In the genomic region with DNA sequence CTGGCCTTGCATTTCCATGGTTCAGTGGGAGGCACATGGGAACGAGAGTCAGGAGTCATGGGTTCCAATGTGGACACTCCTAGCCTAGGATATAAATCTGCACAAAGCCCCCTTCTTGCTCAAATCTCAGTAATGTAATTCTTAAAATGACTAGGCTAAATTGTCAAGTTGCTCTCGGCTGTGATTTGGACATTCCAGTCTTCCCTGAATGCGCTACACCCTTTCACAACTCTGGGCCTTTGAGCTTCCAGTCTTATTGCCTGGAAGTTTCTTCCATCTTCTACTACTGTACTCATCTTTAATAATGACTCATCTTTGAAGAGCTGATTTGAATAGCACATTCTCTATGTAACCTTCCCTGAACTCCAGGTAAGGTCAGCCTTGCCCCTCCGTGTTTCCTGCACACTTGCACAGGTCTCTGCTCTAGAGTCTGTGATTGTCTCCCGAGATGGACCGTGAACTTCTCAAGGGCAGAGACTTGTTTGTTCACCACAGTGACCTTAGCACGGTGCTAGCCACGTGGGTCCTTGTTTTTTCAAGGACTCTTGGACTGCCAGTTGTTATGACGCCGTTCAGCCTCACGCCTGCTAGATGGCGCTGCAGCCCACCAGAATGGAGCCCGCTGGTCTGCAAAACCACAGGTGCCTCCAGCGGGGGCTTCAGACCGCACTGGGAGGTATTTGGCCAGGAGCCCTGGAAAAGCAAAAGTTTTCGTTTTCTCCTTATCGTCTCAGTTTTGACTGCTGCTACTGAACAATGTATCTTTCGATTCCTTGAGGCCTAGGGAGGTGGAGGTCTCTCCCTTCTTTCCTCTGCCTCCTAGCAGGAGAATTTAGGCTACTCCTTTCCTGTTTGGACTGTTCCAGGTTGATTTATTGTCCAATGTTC, we compare ENCODE assay signal across 8 cellular contexts. TPM values are rescaled to one million over a fixed set of nuclear protein-coding genes. Genes with fewer than 3 reads are reported as not detected.
A peak's percentile ranks its signal among the peaks of the same experiment; 100 is the strongest.
DNase-seq lines count a peak whose midpoint lies in the region; ATAC-seq, FAIRE-seq and TF ChIP-seq lines count a peak whose summit lies in the region.

No MANE protein-coding gene starts in this region.

- no peak overlapping the region for H4K8ac ChIP-seq in H1 (ENCODE audit: extremely low read depth, insufficient read depth, low read length)

- H2AFZ ChIP-seq in H1 (ENCODE audit: low read length), result peak overlapping the region; percentile 23; the same call in 1 of the 2 replicates

- peak overlapping the region; percentile 60; the same call in 1 of the 2 replicates for H3K18ac ChIP-seq in H1 (ENCODE audit: extremely low read depth, low read length)

- no peak overlapping the region for H3K56ac ChIP-seq in H1 (replicated peaks; ENCODE audit: insufficient read length, low read depth, low read length)

- CTCF ChIA-PET in H1 (lab: Charles Lee; ENCODE audit: partially characterized antibody), result interaction anchor here (0.6 to 2.5 kb wide), 30 partner anchors 10 to 949 kb away, joined by 3 to 9 read pairs (median 3); a partner anchor contains a TSS

- no peak overlapping the region for H3K14ac ChIP-seq in H1 (ENCODE audit: insufficient read length)

- 0 out of 4 replicates have a peak overlapping the region, but pooled peaks of 1 of the 2 experiments have one; percentile 7 for H3K4me2 ChIP-seq in H1 (ENCODE audit: insufficient read depth in 1 of 2, low read depth in 2 of 2, low read length in 2 of 2)

- no peak overlapping the region for H2BK20ac ChIP-seq in H1 (ENCODE audit: low read length)

- H4K20me1 ChIP-seq in H1 (replicated peaks in 1 of 2; ENCODE audit: control insufficient read depth in 1 of 2, insufficient read depth in 2 of 2, low read length in 2 of 2), result no peaks in the 10 kb centered on the region

- H2BK5ac ChIP-seq in H1 (ENCODE audit: low read depth, low read length), result no peak overlapping the region

- no peak overlapping the region for H3K4me3 ChIP-seq in H1 (ENCODE audit: extremely low read depth in 1 of 4, insufficient read depth in 2 of 4, low read depth in 3 of 4, low read length in 4 of 4)

- H2BK120ac ChIP-seq in H1 (replicated peaks; ENCODE audit: low read depth, low read length), result no peak overlapping the region

- no peak for TF ChIP-seq POLR2A in H1 (IDR thresholded peaks at IDR 0.05; ENCODE audit: control extremely low read depth in 1 of 2, low read depth in 2 of 2, low read length in 2 of 2)

- no peak overlapping the region for H3K23ac ChIP-seq in H1 (ENCODE audit: insufficient read length)

- H3K9ac ChIP-seq in H1 (replicated peaks in 1 of 4; ENCODE audit: extremely low read depth in 1 of 4, low read depth in 3 of 4, low read length in 3 of 4), result no peak overlapping the region

- no peaks in the 10 kb centered on the region for H3K23me2 ChIP-seq in H1 (ENCODE audit: low read depth, low read length)

- no peak overlapping the region for H3K27ac ChIP-seq in H1 (ENCODE audit: low read depth, low read length)

- H3K79me1 ChIP-seq in H1 (ENCODE audit: low read depth, low read length), result no peaks in the 10 kb centered on the region

- no peak overlapping the region for H4K91ac ChIP-seq in H1 (replicated peaks; ENCODE audit: insufficient read length, low read length)

- H3K79me2 ChIP-seq in H1 (ENCODE audit: control insufficient read depth in 1 of 2, insufficient read depth in 2 of 2, low read length in 2 of 2), result no peaks in the 10 kb centered on the region

- H2BK12ac ChIP-seq in H1 (ENCODE audit: low read depth, low read length), result 0 out of 2 replicates have a peak overlapping the region, but pooled peaks have one; percentile 39

- ATAC-seq in GM18861 (IDR thresholded peaks at IDR 0.05; ENCODE audit: unreplicated experiment), result peak; percentile 36
- peak; percentile 68 for ATAC-seq in HG03175 (IDR thresholded peaks at IDR 0.05; ENCODE audit: unreplicated experiment)

- DNase-seq in AG09319 (ENCODE audit: extremely low read depth, low read depth) (peak; percentile 34), NCI-H69 (lab: John Stamatoyannopoulos, UW) (peak; percentile 83), H1 (ENCODE audit: low read depth in 1 of 2, low spot score in 2 of 2) (peak; percentile 68 to 91), midbrain (lab: John Stamatoyannopoulos, UW) (peak; percentile 80)
- DNase-seq in activated CD8-positive, alpha-beta memory T cell treated with anti-CD3 and anti-CD28 coated beads for 24 hours, result peak; percentile 88
- DNase-seq in stimulated activated CD8-positive, alpha-beta memory T cell treated with anti-CD3 and anti-CD28 coated beads, Interleukin-7, amount 100 ng/mL, for 4 hours (ENCODE audit: low read depth in 2 of 2), result peak; percentile 39 to 42

- H3K4ac ChIP-seq in H1 (replicated peaks; ENCODE audit: insufficient read length, low read depth, low read length), result no peak overlapping the region

- TF ChIP-seq RAD21 in H1 (IDR thresholded peaks at IDR 0.05 in 1 of 2, conservative IDR thresholded peaks at IDR 0.05 in 1 of 2; ENCODE audit: low read depth in 2 of 2, low read length in 2 of 2), result peak; percentile 97 to 99

- no peak for TF ChIP-seq EP300 in H1 (IDR thresholded peaks at IDR 0.05; ENCODE audit: borderline replicate concordance in 1 of 2, low read depth in 2 of 2, low read length in 2 of 2)

- H4K5ac ChIP-seq in H1 (ENCODE audit: insufficient read length, low read depth, low read length), result no peak overlapping the region

- POLR2A ChIA-PET in H1 (lab: Charles Lee; ENCODE audit: partially characterized antibody), result no interaction called here

- no peaks in the 10 kb centered on the region for H3K36me3 ChIP-seq in H1 (ENCODE audit: control insufficient read depth in 2 of 4, insufficient read depth in 4 of 4, low read length in 3 of 4)

- no peak overlapping the region for H2AK5ac ChIP-seq in H1 (ENCODE audit: low read depth, low read length)

- FAIRE-seq in H1 (lab: Jason Lieb, UNC), result no peak

- H3K9me3 ChIP-seq in H1 (ENCODE audit: insufficient read depth in 2 of 2, low read depth in 1 of 2, low read length in 1 of 2), result no peaks in the 10 kb centered on the region

- no peaks in the 10 kb centered on the region for H3K4me1 ChIP-seq in H1 (replicated peaks in 1 of 4; ENCODE audit: control insufficient read depth in 3 of 4, insufficient read depth in 4 of 4, low read length in 3 of 4)

- H2BK15ac ChIP-seq in H1 (ENCODE audit: low read length), result no peak overlapping the region; the same call in 1 of the 2 replicates

- WGBS in H1 (ENCODE audit: extremely low coverage in 1 of 2, insufficient coverage in 1 of 2, insufficient read length in 1 of 2, insufficient replicate concordance in 2 of 2, low coverage in 1 of 2, low lambda C conversion rate in 2 of 2, missing lambda C conversion rate in 1 of 2), 2 experiments, result 33% methylated on average over 18 of the region's 18 CpGs; no CpG with 5 or more reads in 1 of the 2 experiments

- TF ChIP-seq CTCF in AG09319 (IDR thresholded peaks at IDR 0.05; ENCODE audit: low read depth, low read length) (peak; percentile 92), H1 (IDR thresholded peaks at IDR 0.05; ENCODE audit: control extremely low read depth in 1 of 3, insufficient read depth in 1 of 3, low read depth in 1 of 3, low read length in 3 of 3) (peak; percentile 81 to 96 (median 95))

- no peaks in the 10 kb centered on the region for H3K27me3 ChIP-seq in H1 (replicated peaks in 1 of 4; ENCODE audit: control insufficient read depth in 3 of 4, extremely low read depth in 1 of 4, insufficient read depth in 3 of 4, low read length in 3 of 4)

TF ChIP-seq in H1, 55 proteins besides CTCF, POLR2A, EP300 and RAD21 (continues in another document):
- TF ChIP-seq JUN (IDR thresholded peaks at IDR 0.05; ENCODE audit: low read depth, low read length) (no peak), KDM4A (IDR thresholded peaks at IDR 0.05; ENCODE audit: low read depth, low read length, severe bottlenecking) (no peak), EZH2 (IDR thresholded peaks at IDR 0.05; ENCODE audit: low read depth, low read length, severe bottlenecking) (no peak), SAP30 (IDR thresholded peaks at IDR 0.05; ENCODE audit: insufficient read depth, insufficient replicate concordance, low read length) (no peak), SIRT6 (IDR thresholded peaks at IDR 0.05; ENCODE audit: low read length) (no peak), CREB1 (IDR thresholded peaks at IDR 0.05) (peak; percentile 82), JUND (IDR thresholded peaks at IDR 0.05; ENCODE audit: low read length) (no peak), CHD1 (IDR thresholded peaks at IDR 0.05; ENCODE audit: low read depth, low read length) (no peak), CBX8 (IDR thresholded peaks at IDR 0.05; ENCODE audit: borderline replicate concordance, low read depth, low read length) (no peak), YY1 (IDR thresholded peaks at IDR 0.05; ENCODE audit: low read depth, low read length) (peak; percentile 46; the same call in 1 of the 2 replicates), SUZ12 (IDR thresholded peaks at IDR 0.05; ENCODE audit: low read length) (no peak), TAF7 (optimal IDR thresholded peaks at IDR 0.05; ENCODE audit: borderline replicate concordance, low read depth, low read length) (no peak), BACH1 (IDR thresholded peaks at IDR 0.05; ENCODE audit: low read length) (0 out of 2 replicates have a peak, but pooled peaks have one; percentile 25)
- TF ChIP-seq, protein P1, sequence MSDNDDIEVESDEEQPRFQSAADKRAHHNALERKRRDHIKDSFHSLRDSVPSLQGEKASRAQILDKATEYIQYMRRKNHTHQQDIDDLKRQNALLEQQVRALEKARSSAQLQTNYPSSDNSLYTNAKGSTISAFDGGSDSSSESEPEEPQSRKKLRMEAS (IDR thresholded peaks at IDR 0.05), result peak; percentile 63

RNA-seq across cellular contexts. Expression of a gene that starts 44.3 kb away (rescaled TPM):
- total RNA-seq in H1 (2021; fragmentation: NEBNext Ultra II Directional; extraction: Animal tissue kit (Norgen Biotek cat#: 25700)), result 155 and 163 TPM in 2 replicates
- polyA plus RNA-seq in H1 (2011; rRNA removed), result 315 and 379 TPM in 2 replicates
- polyA plus RNA-seq in H1 (2011; cell fraction: cytosol; rRNA removed), result 222 TPM
- polyA plus RNA-seq in H1 (2011; cell fraction: nucleus; rRNA removed), result 109 TPM
- polyA plus RNA-seq in H1 (2012, experiment 1 of 2), result 179 to 259 TPM (median 234 TPM) in 4 replicates
- polyA plus RNA-seq in H1 (2012, experiment 2 of 2), result 527 TPM
- 451 TPM for polyA plus RNA-seq in H1 (2013, experiment 1 of 2)
- 470 TPM for polyA plus RNA-seq in H1 (2013, experiment 2 of 2)
- polyA minus RNA-seq in H1 (2011; rRNA and poly(A)+ RNA removed), result 37.0 and 38.5 TPM in 2 replicates
- polyA minus RNA-seq in H1 (2011; cell fraction: cytosol; rRNA and poly(A)+ RNA removed), result 32.5 TPM
- polyA minus RNA-seq in H1 (2011; cell fraction: nucleus; rRNA and poly(A)+ RNA removed), result 37.5 TPM

RNA-seq across cellular contexts. Expression of a gene that starts 44.6 kb away (rescaled TPM):
- total RNA-seq in H1 (2021; fragmentation: NEBNext Ultra II Directional; extraction: Animal tissue kit (Norgen Biotek cat#: 25700)), result 27.8 and 30.7 TPM in 2 replicates
- 26.7 and 27.1 TPM in 2 replicates for polyA plus RNA-seq in H1 (2011; rRNA removed)
- polyA plus RNA-seq in H1 (2011; cell fraction: cytosol; rRNA removed), result 27.7 TPM
- polyA plus RNA-seq in H1 (2011; cell fraction: nucleus; rRNA removed), result 17.0 TPM
- 19.3 to 23.1 TPM (median 21.7 TPM) in 4 replicates for polyA plus RNA-seq in H1 (2012, experiment 1 of 2)
- 13.0 TPM for polyA plus RNA-seq in H1 (2012, experiment 2 of 2)
- 41.1 TPM for polyA plus RNA-seq in H1 (2013, experiment 1 of 2)
- 52.8 TPM for polyA plus RNA-seq in H1 (2013, experiment 2 of 2)
- 25.5 and 30.1 TPM in 2 replicates for polyA minus RNA-seq in H1 (2011; rRNA and poly(A)+ RNA removed)
- polyA minus RNA-seq in H1 (2011; cell fraction: cytosol; rRNA and poly(A)+ RNA removed), result 14.7 TPM
- polyA minus RNA-seq in H1 (2011; cell fraction: nucleus; rRNA and poly(A)+ RNA removed), result 22.0 TPM

Comparison
In these comparisons a context has a peak if more than half of its experiments do, and no peak if none do; other contexts are left out.
1. DNase-seq: peak in every context shown above with its lines; median percentile 88 in activated CD8-positive, alpha-beta memory T cell treated with anti-CD3 and anti-CD28 coated beads for 24 hours; 83 in NCI-H69; 80 in midbrain; 80 in H1; 40 in stimulated activated CD8-positive, alpha-beta memory T cell treated with anti-CD3 and anti-CD28 coated beads, Interleukin-7, amount 100 ng/mL, for 4 hours; 34 in AG09319.